1 cellular context compared by ENCODE assay signal in the genomic region with DNA sequence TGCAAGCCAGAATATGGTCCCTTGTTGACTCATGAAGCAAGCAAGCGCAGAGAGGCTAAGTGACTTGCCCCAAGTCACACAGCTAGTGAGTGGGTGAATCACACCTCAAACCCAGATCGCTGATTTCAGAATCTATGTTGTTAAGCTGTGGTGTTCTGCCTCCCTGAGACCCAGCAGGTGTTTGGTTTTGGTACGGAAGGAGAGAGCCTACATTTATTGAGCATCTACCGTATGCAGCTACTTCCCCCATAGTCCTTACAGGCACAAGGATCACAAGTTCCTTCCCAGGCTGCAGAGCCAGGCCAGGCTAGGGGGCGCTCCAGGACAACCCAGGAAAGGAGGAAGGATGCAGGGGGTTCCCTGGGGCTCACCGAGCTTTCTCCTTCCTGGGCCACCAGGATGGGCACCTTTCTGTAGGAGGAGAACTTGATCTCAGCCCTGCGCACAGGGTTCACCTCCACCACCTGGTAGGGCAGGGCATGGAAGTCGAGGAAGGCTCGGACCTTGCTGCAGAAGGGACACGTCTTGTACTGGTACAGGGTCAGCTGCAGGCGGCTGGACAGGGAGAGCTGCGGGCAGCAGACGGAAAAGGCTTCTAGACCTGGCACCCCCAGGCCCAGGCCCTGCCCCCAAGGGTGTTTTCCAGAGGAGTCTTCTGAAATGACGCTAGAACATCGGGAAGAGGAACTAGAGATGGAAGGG.
TF ChIP-seq lines count a peak whose summit lies in the region.

No MANE protein-coding gene starts in this region.

TF ChIP-seq in endothelial cell of umbilical vein, 7 proteins besides CTCF, POLR2A, EP300 and RAD21:
- TF ChIP-seq MYC (IDR thresholded peaks at IDR 0.05; ENCODE audit: low read depth, low read length) (no peak), GATA2 (IDR thresholded peaks at IDR 0.05; ENCODE audit: insufficient read depth, insufficient read length, low read depth, low read length) (no peak), JUN (IDR thresholded peaks at IDR 0.05; ENCODE audit: borderline replicate concordance, insufficient read depth, insufficient read length, low read depth) (no peak), FOS (IDR thresholded peaks at IDR 0.05; ENCODE audit: borderline replicate concordance, insufficient read depth, low read length) (no peak), MAX (IDR thresholded peaks at IDR 0.05; ENCODE audit: insufficient read depth, insufficient read length) (no peak), POLR2AphosphoS5 (IDR thresholded peaks at IDR 0.05; ENCODE audit: insufficient read depth, low read depth, low read length) (no peak), EZH2 (IDR thresholded peaks at IDR 0.05; ENCODE audit: borderline replicate concordance, low read depth, low read length, severe bottlenecking) (no peak)
